20 cellular contexts compared by ENCODE assay signal in genomic region chr7:118013252-118014010, GRCh38.
A peak's percentile ranks its signal among the peaks of the same experiment; 100 is the strongest.
DNase-seq lines count a peak whose midpoint lies in the region; ATAC-seq and TF ChIP-seq lines count a peak whose summit lies in the region.
"Had no signal": no experiment of that assay in that cellular context is flagged by ENCODE, and none has a peak within 500 bp of the region (broad histone marks: within the 10 kb centered on the region; RNA-seq: fewer than 3 reads in every experiment).

No MANE protein-coding gene starts in this region.

- peak overlapping the region; percentile 11 for H3K27ac Mint-ChIP-seq in neural progenitor cell

- DNase-seq in Daoy (ENCODE audit: low read depth): peak; percentile 28
- DNase-seq in inferior parietal cortex (ENCODE audit: extremely low spot score): peak; percentile 26
- no peak for DNase-seq in neural progenitor cell (ENCODE audit: low spot score)
- peak; percentile 49 for DNase-seq in superior temporal gyrus (ENCODE audit: extremely low spot score)
- DNase-seq in DMS53 (lab: John Stamatoyannopoulos, UW): no peak
- no peak for DNase-seq in cerebellar cortex (ENCODE audit: low spot score)
- DNase-seq: BE2C; C1 segment of cervical spinal cord; CD4-positive, CD25-positive, alpha-beta regulatory T cell; CD8-positive, alpha-beta memory T cell; COR-L47; DMS 273 treated with DMSO at 0.1 percent for 48 hours; GF-D8; GM23248; HCEC 1CT; KBM-7 had no signal

- H3K4me3 Mint-ChIP-seq in neural progenitor cell: no peak overlapping the region
- H3K4me3 Mint-ChIP-seq: CD4-positive, CD25-positive, alpha-beta regulatory T cell; CD8-positive, alpha-beta memory T cell; IgD-negative memory B cell had no signal

- no peaks in the 10 kb centered on the region for H3K4me1 Mint-ChIP-seq in neural progenitor cell
- H3K4me1 Mint-ChIP-seq: CD4-positive, CD25-positive, alpha-beta regulatory T cell; CD8-positive, alpha-beta memory T cell; IgD-negative memory B cell had no signal

- no peaks in the 10 kb centered on the region for H3K4me1 ChIP-seq in neural progenitor cell
- H3K4me1 ChIP-seq: BE2C had no signal

- no peaks in the 10 kb centered on the region for H3F3A ChIP-seq in neural progenitor cell (ENCODE audit: low read depth)

- no peak for TF ChIP-seq CTCF in neural progenitor cell (IDR thresholded peaks at IDR 0.05)

- no peaks in the 10 kb centered on the region for H3K9me3 ChIP-seq in neural progenitor cell (ENCODE audit: low read depth)
- H3K9me3 ChIP-seq: BE2C had no signal

- no peaks in the 10 kb centered on the region for H3K27me3 Mint-ChIP-seq in neural progenitor cell (ENCODE audit: insufficient read depth, low read depth)
- H3K27me3 Mint-ChIP-seq: CD4-positive, CD25-positive, alpha-beta regulatory T cell had no signal

- H3K4me3 ChIP-seq in neural progenitor cell: no peak overlapping the region
- H3K4me3 ChIP-seq: GM23248 had no signal

- no peaks in the 10 kb centered on the region for H3K36me3 Mint-ChIP-seq in neural progenitor cell
- H3K36me3 Mint-ChIP-seq: CD4-positive, CD25-positive, alpha-beta regulatory T cell; CD8-positive, alpha-beta memory T cell; IgD-negative memory B cell had no signal

- no peak overlapping the region for H3K9ac ChIP-seq in neural progenitor cell
- H3K9ac ChIP-seq: GM23248 had no signal

- no peaks in the 10 kb centered on the region for H3K36me3 ChIP-seq in neural progenitor cell
- H3K36me3 ChIP-seq: BE2C had no signal

- H3K79me2 ChIP-seq in neural progenitor cell (ENCODE audit: low read depth): no peaks in the 10 kb centered on the region

- no peak for ATAC-seq in GM21723 (IDR thresholded peaks at IDR 0.05; ENCODE audit: unreplicated experiment)
- ATAC-seq: HepG2 had no signal

- H3K27me3 ChIP-seq in neural progenitor cell: no peaks in the 10 kb centered on the region
- H3K27me3 ChIP-seq: BE2C had no signal

- H2AFZ ChIP-seq in neural progenitor cell (replicated peaks): no peak overlapping the region
- H2AFZ ChIP-seq: GM23248 had no signal

- no peaks in the 10 kb centered on the region for H4K20me1 ChIP-seq in neural progenitor cell (ENCODE audit: low read depth)

- peaks cover 7% of the 10 kb centered on the region for H3K9me3 Mint-ChIP-seq in neural progenitor cell

- no peak overlapping the region for H3K27ac ChIP-seq in neural progenitor cell
- H3K27ac ChIP-seq: GM23248, HL-60 had no signal

- no peak overlapping the region for H3K4me2 ChIP-seq in neural progenitor cell

Comparison
In these comparisons a context has a peak if more than half of its experiments do, and no peak if none do; other contexts are left out.
1. DNase-seq: peak in Daoy (single experiment), inferior parietal cortex (single experiment) and superior temporal gyrus (single experiment); none in neural progenitor cell (single experiment), DMS53 (single experiment) and cerebellar cortex (single experiment).